In genomic region chr6:38095054-38095453, GRCh38 we compare ENCODE assay signal across 18 cellular contexts.
A peak's percentile ranks its signal among the peaks of the same experiment; 100 is the strongest.
DNase-seq lines count a peak whose midpoint lies in the region; ATAC-seq and TF ChIP-seq lines count a peak whose summit lies in the region.
"Had no signal": no experiment of that assay in that cellular context is flagged by ENCODE, and none has a peak within 500 bp of the region (broad histone marks: within the 10 kb centered on the region; RNA-seq: fewer than 3 reads in every experiment).

No MANE protein-coding gene starts in this region.

- H3K4me3 Mint-ChIP-seq in Calu3 (ENCODE audit: low read depth, unreplicated experiment) (no peak overlapping the region), WTC11 (no peak overlapping the region)
- H3K4me3 Mint-ChIP-seq: activated CD4-positive, alpha-beta memory T cell treated with anti-CD3 and anti-CD28 coated beads, Interleukin-2, amount 10 ng/mL, durations not matched to agents 7 days and 5 days; activated T-helper 17 cell treated with anti-CD3 and anti-CD28 coated beads, Interleukin-2, amount 50 U/mL, for 72 hours had no signal

- H3K36me3 Mint-ChIP-seq in Calu3 (ENCODE audit: insufficient read depth, unreplicated experiment) (no peaks in the 10 kb centered on the region), WTC11 (no peaks in the 10 kb centered on the region)

- DNase-seq in AG04449 (ENCODE audit: low read depth, low spot score) (peak; percentile 14), HT1080 (ENCODE audit: low read depth) (peak; percentile 31), astrocyte of the spinal cord (ENCODE audit: low read depth, low spot score) (peak; percentile 60), kidney epithelial cell (ENCODE audit: low read depth) (peak; percentile 18), Calu3 (no peak), WTC11 (ENCODE audit: low spot score) (no peak), C1 segment of cervical spinal cord (lab: John Stamatoyannopoulos, UW) (no peak)
- DNase-seq: activated CD4-positive, alpha-beta memory T cell treated with anti-CD3 and anti-CD28 coated beads, Interleukin-2, amount 10 ng/mL, durations not matched to agents 7 days and 5 days; anterior cingulate cortex; DMS79; kidney; MG63; NCI-H2107; Right ventricle myocardium superior; T1000 had no signal

- no peak for ATAC-seq in WTC11
- no peak for ATAC-seq in HG03354 (IDR thresholded peaks at IDR 0.05; ENCODE audit: poor library complexity, severe bottlenecking, unreplicated experiment)
- ATAC-seq: activated T-helper 17 cell treated with anti-CD3 and anti-CD28 coated beads, Interleukin-2, amount 50 U/mL, for 72 hours; gastroesophageal sphincter had no signal

- H3K27me3 Mint-ChIP-seq in Calu3 (ENCODE audit: unreplicated experiment) (no peaks in the 10 kb centered on the region), WTC11 (ENCODE audit: low read depth) (no peaks in the 10 kb centered on the region)
- H3K27me3 Mint-ChIP-seq: activated CD4-positive, alpha-beta memory T cell treated with anti-CD3 and anti-CD28 coated beads, Interleukin-2, amount 10 ng/mL, durations not matched to agents 7 days and 5 days; activated T-helper 17 cell treated with anti-CD3 and anti-CD28 coated beads, Interleukin-2, amount 50 U/mL, for 72 hours had no signal

- H3K27ac Mint-ChIP-seq in Calu3 (ENCODE audit: unreplicated experiment) = no peak overlapping the region
- H3K27ac Mint-ChIP-seq in WTC11 = no peak overlapping the region
- H3K27ac Mint-ChIP-seq: activated CD4-positive, alpha-beta memory T cell treated with anti-CD3 and anti-CD28 coated beads, Interleukin-2, amount 10 ng/mL, durations not matched to agents 7 days and 5 days; activated T-helper 17 cell treated with anti-CD3 and anti-CD28 coated beads, Interleukin-2, amount 50 U/mL, for 72 hours had no signal

- no peaks in the 10 kb centered on the region for H3K27me3 ChIP-seq in kidney epithelial cell (ENCODE audit: control insufficient read depth, insufficient read depth, low read length)
- H3K27me3 ChIP-seq: gastroesophageal sphincter, MG63 had no signal

- no peak for TF ChIP-seq CTCF in AG04449 (IDR thresholded peaks at IDR 0.05; ENCODE audit: insufficient read depth, low read length, missing control alignments)
- TF ChIP-seq CTCF in astrocyte of the spinal cord (IDR thresholded peaks at IDR 0.05; ENCODE audit: low read depth, low read length) = no peak
- TF ChIP-seq CTCF in kidney epithelial cell (IDR thresholded peaks at IDR 0.05; ENCODE audit: insufficient read depth, low read length, poor library complexity, severe bottlenecking) = no peak
- no peak for TF ChIP-seq CTCF in Calu3 (IDR thresholded peaks at IDR 0.05; ENCODE audit: unreplicated experiment)
- no peak for TF ChIP-seq CTCF in WTC11 (IDR thresholded peaks at IDR 0.05)

- intact Hi-C loops in Calu3 (cut with micrococcal nuclease; ENCODE audit: unreplicated experiment) = loop anchor here (10.0 kb wide), 1 partner anchor 310 kb away; no protein-coding TSS in a partner anchor

- no peaks in the 10 kb centered on the region for H3K9me3 Mint-ChIP-seq in Calu3 (ENCODE audit: low read depth, unreplicated experiment)
- no peaks in the 10 kb centered on the region for H3K9me3 Mint-ChIP-seq in WTC11
- H3K9me3 Mint-ChIP-seq: activated CD4-positive, alpha-beta memory T cell treated with anti-CD3 and anti-CD28 coated beads, Interleukin-2, amount 10 ng/mL, durations not matched to agents 7 days and 5 days; activated T-helper 17 cell treated with anti-CD3 and anti-CD28 coated beads, Interleukin-2, amount 50 U/mL, for 72 hours had no signal

- in situ Hi-C loops in astrocyte of the spinal cord (cut with HindIII; ENCODE audit: low sequenced_read_pairs) = no loop called here

- no peaks in the 10 kb centered on the region for H3K36me3 ChIP-seq in kidney epithelial cell (ENCODE audit: control insufficient read depth, insufficient read depth, low read length)
- H3K36me3 ChIP-seq: gastroesophageal sphincter had no signal

- BruUV-seq in Calu3 (replicated peaks; lab: Mats Ljungman, UMichigan) = no TSS peak

- no peak overlapping the region for H3K4me3 ChIP-seq in AG04449 (ENCODE audit: low read depth, low read length)
- no peak overlapping the region for H3K4me3 ChIP-seq in astrocyte of the spinal cord (ENCODE audit: low read depth, low read length)
- no peak overlapping the region for H3K4me3 ChIP-seq in kidney epithelial cell (ENCODE audit: low read depth, low read length)
- H3K4me3 ChIP-seq: gastroesophageal sphincter, MG63 had no signal

- CTCF ChIA-PET in AG04449 (lab: Yijun Ruan, JAX) (interaction anchor here (1.1 kb wide), 2 partner anchors 60 to 360 kb away, joined by 3 to 4 read pairs; no protein-coding TSS in a partner anchor), Calu3 (lab: Charles Lee) (interaction anchor here (0.9 kb wide), 1 partner anchor 9 kb away, joined by 4 read pairs; no protein-coding TSS in a partner anchor), WTC11 (lab: Charles Lee) (interaction anchor here (1.0 kb wide), 1 partner anchor 76 kb away, joined by 3 read pairs; no protein-coding TSS in a partner anchor)

- peaks cover 11% of the 10 kb centered on the region for H3K4me1 Mint-ChIP-seq in Calu3 (ENCODE audit: low read depth, unreplicated experiment)
- peaks cover 9% of the 10 kb centered on the region for H3K4me1 Mint-ChIP-seq in WTC11

- POLR2A ChIA-PET in AG04449 (lab: Yijun Ruan, JAX) (no interaction called here), WTC11 (lab: Charles Lee) (no interaction called here)

TF ChIP-seq in WTC11, 78 proteins besides CTCF, POLR2A, EP300 and RAD21 (continues in another document):
- TF ChIP-seq PRRX2 (CRISPR knock-in tag; IDR thresholded peaks at IDR 0.05) (no peak), HMGXB4 (CRISPR knock-in tag; IDR thresholded peaks at IDR 0.05) (no peak), ZSCAN18 (CRISPR knock-in tag; IDR thresholded peaks at IDR 0.05) (no peak), ZMAT4 (CRISPR knock-in tag; IDR thresholded peaks at IDR 0.05) (no peak), NFATC4 (CRISPR knock-in tag; IDR thresholded peaks at IDR 0.05) (no peak), JUN (CRISPR knock-in tag; IDR thresholded peaks at IDR 0.05) (no peak), PRDM15 (CRISPR knock-in tag; IDR thresholded peaks at IDR 0.05) (no peak)

Comparison
In these comparisons a context has a peak if more than half of its experiments do, and no peak if none do; other contexts are left out.
1. DNase-seq: peak in AG04449 (single experiment), HT1080 (single experiment), astrocyte of the spinal cord (single experiment) and kidney epithelial cell (single experiment); none in Calu3 (single experiment), WTC11 (single experiment) and C1 segment of cervical spinal cord (0 of 14).